Comparison of ENCODE assay signal across 24 cellular contexts in genomic region chr6:1296542-1296941, GRCh38. TPM values are rescaled to one million over a fixed set of nuclear protein-coding genes. Genes with fewer than 3 reads are reported as not detected.
DNase-seq lines count a peak whose midpoint lies in the region; ATAC-seq and TF ChIP-seq lines count a peak whose summit lies in the region.
"Had no signal": no experiment of that assay in that cellular context is flagged by ENCODE, and none has a peak within 500 bp of the region (broad histone marks: within the 10 kb centered on the region; RNA-seq: fewer than 3 reads in every experiment).

No MANE protein-coding gene starts in this region.

- no peaks in the 10 kb centered on the region for H3K36me3 ChIP-seq in lung (ENCODE audit: control insufficient read depth in 2 of 2, insufficient read depth in 2 of 2, low read length in 2 of 2)
- H3K36me3 ChIP-seq in ovary: no peaks in the 10 kb centered on the region

- H3K27me3 ChIP-seq in lung (ENCODE audit: control insufficient read depth, insufficient read depth) (no peaks in the 10 kb centered on the region), ovary (no peaks in the 10 kb centered on the region)
- H3K27me3 ChIP-seq: testis had no signal

- intact Hi-C loops in ovary (cut with DNase I): no loop called here

- no peak for TF ChIP-seq POLR2A in ovary (IDR thresholded peaks at IDR 0.05)

- H3K9me3 ChIP-seq in lung (ENCODE audit: control insufficient read depth in 2 of 2, insufficient read depth in 1 of 2, low read length in 1 of 2) (peaks cover 0 to 3% of the 10 kb centered on the region in 2 donors), ovary (no peaks in the 10 kb centered on the region)
- H3K9me3 ChIP-seq: testis had no signal

- TF ChIP-seq CTCF in C4-2B (conservative IDR thresholded peaks at IDR 0.05) (no peak), LNCaP clone FGC (IDR thresholded peaks at IDR 0.05; ENCODE audit: control insufficient read depth, extremely low read depth, insufficient read depth) (no peak), lung (IDR thresholded peaks at IDR 0.05; ENCODE audit: control extremely low read depth, extremely low read depth) (no peak), GM20000 (IDR thresholded peaks at IDR 0.05; ENCODE audit: extremely low read depth, missing control alignments) (no peak), ovary (IDR thresholded peaks at IDR 0.05) (no peak)

- peak; percentile 57 for ATAC-seq in lung (ENCODE audit: insufficient read depth, low FRiP score)
- ATAC-seq in GM18498 (IDR thresholded peaks at IDR 0.05; ENCODE audit: unreplicated experiment): no peak
- ATAC-seq: activated CD8-positive, alpha-beta T cell treated with anti-CD3 and anti-CD28 coated beads for 36 hours; CD8-positive, alpha-beta T cell; T-helper 17 cell had no signal

- H3K4me1 ChIP-seq in lung (ENCODE audit: control insufficient read depth in 2 of 2, insufficient read depth in 2 of 2, low read length in 2 of 2) (no peaks in the 10 kb centered on the region), ovary (ENCODE audit: insufficient read depth) (no peaks in the 10 kb centered on the region)
- H3K4me1 ChIP-seq: testis had no signal

- no peak for DNase-seq in LNCaP clone FGC (ENCODE audit: low read depth)
- DNase-seq in epithelial cell of prostate (ENCODE audit: low read depth, low spot score): no peak
- DNase-seq in lung (ENCODE audit: low spot score): no peak
- no peak for DNase-seq in GM20000 (ENCODE audit: low spot score)
- DNase-seq in ovary: no peak
- no peak for DNase-seq in anterior cingulate cortex (lab: John Stamatoyannopoulos, UW)
- DNase-seq: activated B cell treated with CpG ODN at 0.5 μM for 24 hours; activated CD8-positive, alpha-beta T cell treated with anti-CD3 and anti-CD28 coated beads for 36 hours; activated naive CD4-positive, alpha-beta T cell treated with anti-CD3 and anti-CD28 coated beads, Interleukin-2, amount 10 ng/mL, durations not matched to agents 7 days and 5 days; activated T-cell treated with anti-CD3 and anti-CD28 coated beads, Interleukin-2, amount 50 U/mL, for 24 hours; CD8-positive, alpha-beta T cell; hippocampal formation; KBM-7; kidney; NCI-H1092 treated with DMSO at 0.1 percent for 48 hours; NCI-H2107; NCI-H526; SIG-M5; T-helper 17 cell; testis had no signal

- peak overlapping the region; percentile 87 for H3K27ac ChIP-seq in C4-2B
- peak overlapping the region; percentile 35 for H3K27ac ChIP-seq in epithelial cell of prostate
- H3K27ac ChIP-seq in lung (ENCODE audit: low read depth in 1 of 2, low read length in 1 of 2): no peak overlapping the region
- no peak overlapping the region for H3K27ac ChIP-seq in ovary
- H3K27ac ChIP-seq: coronary artery, testis had no signal

- TF ChIP-seq EP300 in ovary (IDR thresholded peaks at IDR 0.05): no peak

- peak overlapping the region; percentile 15; the same call in 1 of the 2 replicates for H3K4me3 ChIP-seq in LNCaP clone FGC (ENCODE audit: low read depth, low read length)
- no peak overlapping the region for H3K4me3 ChIP-seq in lung
- H3K4me3 ChIP-seq in ovary: no peak overlapping the region
- H3K4me3 ChIP-seq: coronary artery, testis had no signal

- WGBS in lung, 2 donors: 61 to 83% methylated on average over 4 of the region's 4 CpGs
- WGBS in ovary, 3 donors: 55 to 57% (median 56%) methylated on average over 4 of the region's 4 CpGs

RNA-seq across cellular contexts. Expression of gene FOXQ1, which starts 15.4 kb away (rescaled TPM):
- total RNA-seq in lung (10 to 100 TPM in 1 of 2 donors, 1 to 10 TPM in 1; 2.0 to 22.9 TPM), ovary (1 to 10 TPM in 3 of 7 donors, under 1 TPM in 3, not detected in 1; 0.18 to 4.3 (median 1.0) TPM)
- polyA plus RNA-seq in lung (10 to 100 TPM in 1 of 2 donors, 1 to 10 TPM in 1; 1.5 to 11.7 TPM), ovary (under 1 TPM; 0.07 TPM)
- total RNA-seq: activated B cell treated with CpG ODN at 0.5 μM for 24 hours; activated CD8-positive, alpha-beta T cell treated with anti-CD3 and anti-CD28 coated beads for 36 hours; CD8-positive, alpha-beta T cell; T-helper 17 cell had no signal
- polyA plus RNA-seq: neural cell had no signal

Comparison
In these comparisons a context has a peak if more than half of its experiments do, and no peak if none do; other contexts are left out.
1. H3K27ac ChIP-seq: peak in C4-2B (single experiment) and epithelial cell of prostate (single experiment); none in lung (0 of 2) and ovary (0 of 2).